Comparison of ENCODE assay signal across 1 cellular context in the genomic region with DNA sequence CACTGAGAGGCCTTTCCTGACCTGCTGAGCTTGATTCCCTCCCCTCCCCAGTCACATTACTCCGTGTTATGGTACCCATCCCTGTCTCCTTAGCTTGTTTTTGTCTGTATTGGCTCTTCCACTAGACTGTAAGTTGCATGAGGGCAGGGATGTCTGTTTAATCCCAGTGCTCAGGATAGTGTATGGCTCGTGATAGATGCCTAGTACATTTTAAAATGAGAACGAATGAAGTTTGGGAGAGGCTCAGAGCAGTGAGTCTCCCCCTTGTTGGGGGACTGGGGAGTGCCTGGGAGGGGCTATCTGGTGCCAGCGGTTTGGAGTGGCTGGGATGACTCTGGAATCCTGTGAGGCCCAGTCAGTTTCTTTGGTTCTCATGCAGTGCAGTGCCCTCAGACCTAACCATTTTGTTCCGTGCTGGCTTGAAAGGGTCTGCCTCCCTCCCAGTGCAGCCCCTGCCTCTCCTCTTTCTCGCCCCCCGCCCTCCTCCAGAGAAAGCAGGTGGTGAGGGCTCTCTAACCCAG.
TF ChIP-seq lines count a peak whose summit lies in the region.

No MANE protein-coding gene starts in this region.

TF ChIP-seq in GM23338, 12 proteins besides CTCF, POLR2A, EP300 and RAD21 (continued from another document):
- TF ChIP-seq, protein P1, sequence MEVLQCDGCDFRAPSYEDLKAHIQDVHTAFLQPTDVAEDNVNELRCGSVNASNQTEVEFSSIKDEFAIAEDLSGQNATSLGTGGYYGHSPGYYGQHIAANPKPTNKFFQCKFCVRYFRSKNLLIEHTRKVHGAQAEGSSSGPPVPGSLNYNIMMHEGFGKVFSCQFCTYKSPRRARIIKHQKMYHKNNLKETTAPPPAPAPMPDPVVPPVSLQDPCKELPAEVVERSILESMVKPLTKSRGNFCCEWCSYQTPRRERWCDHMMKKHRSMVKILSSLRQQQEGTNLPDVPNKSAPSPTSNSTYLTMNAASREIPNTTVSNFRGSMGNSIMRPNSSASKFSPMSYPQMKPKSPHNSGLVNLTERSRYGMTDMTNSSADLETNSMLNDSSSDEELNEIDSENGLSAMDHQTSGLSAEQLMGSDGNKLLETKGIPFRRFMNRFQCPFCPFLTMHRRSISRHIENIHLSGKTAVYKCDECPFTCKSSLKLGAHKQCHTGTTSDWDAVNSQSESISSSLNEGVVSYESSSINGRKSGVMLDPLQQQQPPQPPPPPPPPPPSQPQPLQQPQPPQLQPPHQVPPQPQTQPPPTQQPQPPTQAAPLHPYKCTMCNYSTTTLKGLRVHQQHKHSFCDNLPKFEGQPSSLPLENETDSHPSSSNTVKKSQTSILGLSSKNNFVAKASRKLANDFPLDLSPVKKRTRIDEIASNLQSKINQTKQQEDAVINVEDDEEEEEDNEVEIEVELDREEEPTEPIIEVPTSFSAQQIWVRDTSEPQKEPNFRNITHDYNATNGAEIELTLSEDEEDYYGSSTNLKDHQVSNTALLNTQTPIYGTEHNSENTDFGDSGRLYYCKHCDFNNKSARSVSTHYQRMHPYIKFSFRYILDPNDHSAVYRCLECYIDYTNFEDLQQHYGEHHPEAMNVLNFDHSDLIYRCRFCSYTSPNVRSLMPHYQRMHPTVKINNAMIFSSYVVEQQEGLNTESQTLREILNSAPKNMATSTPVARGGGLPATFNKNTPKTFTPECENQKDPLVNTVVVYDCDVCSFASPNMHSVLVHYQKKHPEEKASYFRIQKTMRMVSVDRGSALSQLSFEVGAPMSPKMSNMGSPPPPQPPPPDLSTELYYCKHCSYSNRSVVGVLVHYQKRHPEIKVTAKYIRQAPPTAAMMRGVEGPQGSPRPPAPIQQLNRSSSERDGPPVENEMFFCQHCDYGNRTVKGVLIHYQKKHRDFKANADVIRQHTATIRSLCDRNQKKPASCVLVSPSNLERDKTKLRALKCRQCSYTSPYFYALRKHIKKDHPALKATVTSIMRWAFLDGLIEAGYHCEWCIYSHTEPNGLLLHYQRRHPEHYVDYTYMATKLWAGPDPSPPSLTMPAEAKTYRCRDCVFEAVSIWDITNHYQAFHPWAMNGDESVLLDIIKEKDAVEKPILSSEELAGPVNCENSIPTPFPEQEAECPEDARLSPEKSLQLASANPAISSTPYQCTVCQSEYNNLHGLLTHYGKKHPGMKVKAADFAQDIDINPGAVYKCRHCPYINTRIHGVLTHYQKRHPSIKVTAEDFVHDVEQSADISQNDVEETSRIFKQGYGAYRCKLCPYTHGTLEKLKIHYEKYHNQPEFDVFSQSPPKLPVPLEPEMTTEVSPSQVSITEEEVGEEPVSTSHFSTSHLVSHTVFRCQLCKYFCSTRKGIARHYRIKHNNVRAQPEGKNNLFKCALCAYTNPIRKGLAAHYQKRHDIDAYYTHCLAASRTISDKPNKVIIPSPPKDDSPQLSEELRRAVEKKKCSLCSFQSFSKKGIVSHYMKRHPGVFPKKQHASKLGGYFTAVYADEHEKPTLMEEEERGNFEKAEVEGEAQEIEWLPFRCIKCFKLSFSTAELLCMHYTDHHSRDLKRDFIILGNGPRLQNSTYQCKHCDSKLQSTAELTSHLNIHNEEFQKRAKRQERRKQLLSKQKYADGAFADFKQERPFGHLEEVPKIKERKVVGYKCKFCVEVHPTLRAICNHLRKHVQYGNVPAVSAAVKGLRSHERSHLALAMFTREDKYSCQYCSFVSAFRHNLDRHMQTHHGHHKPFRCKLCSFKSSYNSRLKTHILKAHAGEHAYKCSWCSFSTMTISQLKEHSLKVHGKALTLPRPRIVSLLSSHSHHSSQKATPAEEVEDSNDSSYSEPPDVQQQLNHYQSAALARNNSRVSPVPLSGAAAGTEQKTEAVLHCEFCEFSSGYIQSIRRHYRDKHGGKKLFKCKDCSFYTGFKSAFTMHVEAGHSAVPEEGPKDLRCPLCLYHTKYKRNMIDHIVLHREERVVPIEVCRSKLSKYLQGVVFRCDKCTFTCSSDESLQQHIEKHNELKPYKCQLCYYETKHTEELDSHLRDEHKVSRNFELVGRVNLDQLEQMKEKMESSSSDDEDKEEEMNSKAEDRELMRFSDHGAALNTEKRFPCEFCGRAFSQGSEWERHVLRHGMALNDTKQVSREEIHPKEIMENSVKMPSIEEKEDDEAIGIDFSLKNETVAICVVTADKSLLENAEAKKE (CRISPR knock-in tag; IDR thresholded peaks at IDR 0.05): no peak
- TF ChIP-seq ZNF114 (CRISPR knock-in tag; IDR thresholded peaks at IDR 0.05) (no peak), POLR2AphosphoS5 (IDR thresholded peaks at IDR 0.05; ENCODE audit: low read depth) (no peak), STAT1 (IDR thresholded peaks at IDR 0.05; ENCODE audit: unreplicated experiment) (no peak), EZH2 (IDR thresholded peaks at IDR 0.05; ENCODE audit: low read depth, unreplicated experiment) (no peak), JUNB (IDR thresholded peaks at IDR 0.05; ENCODE audit: unreplicated experiment) (no peak), CREB1 (CRISPR knock-in tag; IDR thresholded peaks at IDR 0.05; ENCODE audit: low read depth) (no peak), ZNF331 (CRISPR knock-in tag; IDR thresholded peaks at IDR 0.05; ENCODE audit: low read depth) (no peak)
- TF ChIP-seq, protein P2, sequence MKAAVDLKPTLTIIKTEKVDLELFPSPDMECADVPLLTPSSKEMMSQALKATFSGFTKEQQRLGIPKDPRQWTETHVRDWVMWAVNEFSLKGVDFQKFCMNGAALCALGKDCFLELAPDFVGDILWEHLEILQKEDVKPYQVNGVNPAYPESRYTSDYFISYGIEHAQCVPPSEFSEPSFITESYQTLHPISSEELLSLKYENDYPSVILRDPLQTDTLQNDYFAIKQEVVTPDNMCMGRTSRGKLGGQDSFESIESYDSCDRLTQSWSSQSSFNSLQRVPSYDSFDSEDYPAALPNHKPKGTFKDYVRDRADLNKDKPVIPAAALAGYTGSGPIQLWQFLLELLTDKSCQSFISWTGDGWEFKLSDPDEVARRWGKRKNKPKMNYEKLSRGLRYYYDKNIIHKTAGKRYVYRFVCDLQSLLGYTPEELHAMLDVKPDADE (IDR thresholded peaks at IDR 0.05): no peak
- TF ChIP-seq, protein P3, sequence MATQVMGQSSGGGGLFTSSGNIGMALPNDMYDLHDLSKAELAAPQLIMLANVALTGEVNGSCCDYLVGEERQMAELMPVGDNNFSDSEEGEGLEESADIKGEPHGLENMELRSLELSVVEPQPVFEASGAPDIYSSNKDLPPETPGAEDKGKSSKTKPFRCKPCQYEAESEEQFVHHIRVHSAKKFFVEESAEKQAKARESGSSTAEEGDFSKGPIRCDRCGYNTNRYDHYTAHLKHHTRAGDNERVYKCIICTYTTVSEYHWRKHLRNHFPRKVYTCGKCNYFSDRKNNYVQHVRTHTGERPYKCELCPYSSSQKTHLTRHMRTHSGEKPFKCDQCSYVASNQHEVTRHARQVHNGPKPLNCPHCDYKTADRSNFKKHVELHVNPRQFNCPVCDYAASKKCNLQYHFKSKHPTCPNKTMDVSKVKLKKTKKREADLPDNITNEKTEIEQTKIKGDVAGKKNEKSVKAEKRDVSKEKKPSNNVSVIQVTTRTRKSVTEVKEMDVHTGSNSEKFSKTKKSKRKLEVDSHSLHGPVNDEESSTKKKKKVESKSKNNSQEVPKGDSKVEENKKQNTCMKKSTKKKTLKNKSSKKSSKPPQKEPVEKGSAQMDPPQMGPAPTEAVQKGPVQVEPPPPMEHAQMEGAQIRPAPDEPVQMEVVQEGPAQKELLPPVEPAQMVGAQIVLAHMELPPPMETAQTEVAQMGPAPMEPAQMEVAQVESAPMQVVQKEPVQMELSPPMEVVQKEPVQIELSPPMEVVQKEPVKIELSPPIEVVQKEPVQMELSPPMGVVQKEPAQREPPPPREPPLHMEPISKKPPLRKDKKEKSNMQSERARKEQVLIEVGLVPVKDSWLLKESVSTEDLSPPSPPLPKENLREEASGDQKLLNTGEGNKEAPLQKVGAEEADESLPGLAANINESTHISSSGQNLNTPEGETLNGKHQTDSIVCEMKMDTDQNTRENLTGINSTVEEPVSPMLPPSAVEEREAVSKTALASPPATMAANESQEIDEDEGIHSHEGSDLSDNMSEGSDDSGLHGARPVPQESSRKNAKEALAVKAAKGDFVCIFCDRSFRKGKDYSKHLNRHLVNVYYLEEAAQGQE (IDR thresholded peaks at IDR 0.05; ENCODE audit: unreplicated experiment): no peak
